ENCODE assay signal across 13 cellular contexts in genomic region chr4:148065069-148065468, GRCh38.
A peak's percentile ranks its signal among the peaks of the same experiment; 100 is the strongest.
DNase-seq lines count a peak whose midpoint lies in the region; ATAC-seq and TF ChIP-seq lines count a peak whose summit lies in the region.
"Had no signal": no experiment of that assay in that cellular context is flagged by ENCODE, and none has a peak within 500 bp of the region (broad histone marks: within the 10 kb centered on the region; RNA-seq: fewer than 3 reads in every experiment).

No MANE protein-coding gene starts in this region.

- no peak overlapping the region for H3K4me3 Mint-ChIP-seq in CD8-positive, alpha-beta memory T cell
- no peak overlapping the region for H3K4me3 Mint-ChIP-seq in osteocyte (ENCODE audit: unreplicated experiment)
- H3K4me3 Mint-ChIP-seq: neural crest cell had no signal

- H3K27me3 ChIP-seq in CD8-positive, alpha-beta memory T cell (ENCODE audit: insufficient read depth, low read length, poor library complexity, severe bottlenecking) = no peaks in the 10 kb centered on the region
- H3K27me3 ChIP-seq: ascending aorta had no signal

- no peak for TF ChIP-seq CTCF in osteocyte (IDR thresholded peaks at IDR 0.05)

- H3K27ac Mint-ChIP-seq in CD8-positive, alpha-beta memory T cell = peak overlapping the region in 5 of 8 donors; percentile 4 to 57 (median 38)
- peak overlapping the region; percentile 15 for H3K27ac Mint-ChIP-seq in osteocyte (ENCODE audit: unreplicated experiment)

- H3K27me3 Mint-ChIP-seq in CD8-positive, alpha-beta memory T cell = no peaks in the 10 kb centered on the region
- H3K27me3 Mint-ChIP-seq in osteocyte (ENCODE audit: unreplicated experiment) = no peaks in the 10 kb centered on the region

- ATAC-seq in GM21786 (IDR thresholded peaks at IDR 0.05; ENCODE audit: unreplicated experiment) = no peak
- ATAC-seq: stimulated activated naive CD8-positive, alpha-beta T cell treated with anti-CD3 and anti-CD28 coated beads, Interleukin-15, Interleukin-2, amounts not matched to agents 100 U/mL and 50 U/mL, for 24 hours had no signal

- no peak overlapping the region for H3K4me3 ChIP-seq in CD8-positive, alpha-beta memory T cell (ENCODE audit: low read length)
- H3K4me3 ChIP-seq: ascending aorta had no signal

- H3K36me3 Mint-ChIP-seq in CD8-positive, alpha-beta memory T cell = peaks cover 8 to 22% (median 19%) of the 10 kb centered on the region in 3 donors
- H3K36me3 Mint-ChIP-seq in osteocyte (ENCODE audit: unreplicated experiment) = peaks cover 44% of the 10 kb centered on the region

- DNase-seq in CD8-positive, alpha-beta memory T cell = no peak
- DNase-seq in amniotic stem cell (lab: John Stamatoyannopoulos, UW) (peak; percentile 14), fibroblast of the conjunctiva (ENCODE audit: low read depth) (peak; percentile 21), osteocyte (ENCODE audit: extremely low spot score, unreplicated experiment) (no peak), ACHN (no peak), SK-N-DZ (ENCODE audit: low spot score) (no peak), cerebellar nuclear complex (lab: John Stamatoyannopoulos, UW) (no peak)
- DNase-seq: activated T-cell treated with anti-CD3 and anti-CD28 coated beads for 4 hours; stimulated activated CD4-positive, alpha-beta T cell treated with anti-CD3 and anti-CD28 coated beads, Interleukin-4, amount 100 ng/mL, for 24 hours; stimulated activated naive CD8-positive, alpha-beta T cell treated with anti-CD3 and anti-CD28 coated beads, Interleukin-15, Interleukin-2, amounts not matched to agents 100 U/mL and 50 U/mL, for 24 hours had no signal

- CTCF ChIA-PET in CD8-positive, alpha-beta memory T cell (lab: Charles Lee) = interaction anchor here (0.9 to 1.0 kb wide), 2 partner anchors 11 to 13 kb away, joined by 3 read pairs; no protein-coding TSS in a partner anchor

- H3K27ac ChIP-seq in CD8-positive, alpha-beta memory T cell (ENCODE audit: low read depth, low read length) = no peak overlapping the region
- H3K27ac ChIP-seq: ascending aorta had no signal

- in situ Hi-C loops in ACHN (cut with HindIII; ENCODE audit: low pct_ligation_motif_present, low pct_unique_long_range_greater_than_20kb, low sequenced_read_pairs) = no loop called here

- H3K9me3 ChIP-seq in CD8-positive, alpha-beta memory T cell (ENCODE audit: low read length) = no peaks in the 10 kb centered on the region
- H3K9me3 ChIP-seq: ascending aorta had no signal

- H3K9me3 Mint-ChIP-seq in CD8-positive, alpha-beta memory T cell = no peaks in the 10 kb centered on the region
- no peaks in the 10 kb centered on the region for H3K9me3 Mint-ChIP-seq in osteocyte (ENCODE audit: unreplicated experiment)
- H3K9me3 Mint-ChIP-seq: neural crest cell had no signal

- peaks cover 23% of the 10 kb centered on the region for H3K4me1 ChIP-seq in CD8-positive, alpha-beta memory T cell (ENCODE audit: insufficient read depth, low read length)

- H3K4me1 Mint-ChIP-seq in CD8-positive, alpha-beta memory T cell = peaks cover 21 to 25% (median 22%) of the 10 kb centered on the region in 3 donors
- peaks cover 17% of the 10 kb centered on the region for H3K4me1 Mint-ChIP-seq in osteocyte (ENCODE audit: unreplicated experiment)

- H3K36me3 ChIP-seq in CD8-positive, alpha-beta memory T cell (ENCODE audit: insufficient read depth, low read length) = no peaks in the 10 kb centered on the region

- POLR2A ChIA-PET in CD8-positive, alpha-beta memory T cell (lab: Charles Lee) = interaction anchor here (0.7 kb wide), 1 partner anchor 11 kb away, joined by 3 read pairs; no protein-coding TSS in a partner anchor

Comparison
In these comparisons a context has a peak if more than half of its experiments do, and no peak if none do; other contexts are left out.
1. DNase-seq: peak in amniotic stem cell (single experiment) and fibroblast of the conjunctiva (single experiment); none in CD8-positive, alpha-beta memory T cell (0 of 5), osteocyte (single experiment), ACHN (single experiment), SK-N-DZ (single experiment) and cerebellar nuclear complex (0 of 2).